8 cellular contexts compared by ENCODE assay signal in the genomic region with DNA sequence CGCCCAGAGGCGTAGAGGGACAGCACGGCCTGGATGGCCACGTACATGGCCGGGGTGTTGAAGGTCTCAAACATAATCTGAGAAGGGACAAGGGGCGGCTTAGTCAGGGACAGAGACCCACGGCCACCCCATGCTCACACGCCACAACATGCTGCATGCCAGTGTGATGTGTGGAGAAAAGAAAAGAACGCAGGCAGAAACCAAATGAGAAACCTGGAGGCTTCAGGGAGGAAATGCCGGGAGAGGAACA. TPM values are rescaled to one million over a fixed set of nuclear protein-coding genes. Genes with fewer than 3 reads are reported as not detected.
DNase-seq lines count a peak whose midpoint lies in the region; ATAC-seq and TF ChIP-seq lines count a peak whose summit lies in the region.

No MANE protein-coding gene starts in this region.

- CTCF ChIA-PET in Calu3 (lab: Charles Lee): no interaction called here
- CTCF ChIA-PET in PC-3 (lab: Charles Lee): no interaction called here

- H3K9me2 ChIP-seq in PC-3 (replicated peaks; ENCODE audit: low read length): no peaks in the 10 kb centered on the region

- H3K27ac ChIP-seq in PC-3 (ENCODE audit: low read length): no peak overlapping the region

- peak overlapping the region; percentile 88 for H3K4me2 ChIP-seq in PC-3 (ENCODE audit: low read length)

- peak overlapping the region; percentile 91 for H3K9ac ChIP-seq in PC-3 (ENCODE audit: low read length)

- ATAC-seq in PC-3 (no peak), HG03457 (IDR thresholded peaks at IDR 0.05; ENCODE audit: unreplicated experiment) (no peak)

- TF ChIP-seq CTCF in Calu3 (IDR thresholded peaks at IDR 0.05; ENCODE audit: unreplicated experiment) (no peak), PC-3 (conservative IDR thresholded peaks at IDR 0.05; ENCODE audit: low read depth, low read length) (no peak), epithelial cell of esophagus (IDR thresholded peaks at IDR 0.05; ENCODE audit: insufficient read depth, low read depth, low read length, missing control alignments) (no peak), osteocyte (IDR thresholded peaks at IDR 0.05) (no peak)

- no TSS peak for BruUV-seq in Calu3 (replicated peaks; lab: Mats Ljungman, UMichigan)
- no TSS peak for BruUV-seq in PC-3 (replicated peaks; lab: Mats Ljungman, UMichigan)

- H2AFZ ChIP-seq in PC-3 (ENCODE audit: low read length): no peak overlapping the region

- H3K4me1 Mint-ChIP-seq in Calu3 (ENCODE audit: low read depth, unreplicated experiment) (peaks cover 21% of the 10 kb centered on the region), osteocyte (ENCODE audit: unreplicated experiment) (peaks cover 33% of the 10 kb centered on the region)

- H3K4me3 Mint-ChIP-seq in Calu3 (ENCODE audit: low read depth, unreplicated experiment) (peak overlapping the region; percentile 100), osteocyte (ENCODE audit: unreplicated experiment) (peak overlapping the region; percentile 98)

- H3K79me2 ChIP-seq in PC-3 (ENCODE audit: low read length): peaks cover 67% of the 10 kb centered on the region

- POLR2A ChIA-PET in PC-3 (lab: Charles Lee; ENCODE audit: unreplicated experiment): interaction anchor here (0.5 to 0.6 kb wide), 2 partner anchors 218 to 352 kb away, joined by 3 to 11 read pairs; no protein-coding TSS in a partner anchor

- H3K9me3 ChIP-seq in PC-3 (ENCODE audit: low read length): no peaks in the 10 kb centered on the region

- DNase-seq in Calu3 (no peak), PC-3 (no peak), epithelial cell of esophagus (ENCODE audit: low read depth) (no peak), osteocyte (ENCODE audit: extremely low spot score, unreplicated experiment) (no peak), NCI-H524 (lab: John Stamatoyannopoulos, UW) (no peak), NCI-H1417 treated with DMSO at 0.1 percent for 48 hours (lab: John Stamatoyannopoulos, UW) (no peak), posterior cingulate gyrus (no peak)

- H3F3A ChIP-seq in PC-3 (ENCODE audit: low read length, unreplicated experiment): peaks cover 22% of the 10 kb centered on the region

- H3K27me3 ChIP-seq in PC-3 (ENCODE audit: low read length): no peaks in the 10 kb centered on the region

- no peaks in the 10 kb centered on the region for H3K9me3 Mint-ChIP-seq in Calu3 (ENCODE audit: low read depth, unreplicated experiment)
- no peaks in the 10 kb centered on the region for H3K9me3 Mint-ChIP-seq in osteocyte (ENCODE audit: unreplicated experiment)

- peaks cover 31% of the 10 kb centered on the region for H3K4me1 ChIP-seq in PC-3 (ENCODE audit: insufficient read depth, low read length)

- intact Hi-C loops in Calu3 (cut with micrococcal nuclease; ENCODE audit: unreplicated experiment): loop anchor here (10.0 kb wide), 1 partner anchor 467 kb away; no protein-coding TSS in a partner anchor
- intact Hi-C loops in PC-3 (cut with micrococcal nuclease): loop anchor here (10.0 kb wide), 1 partner anchor 117 kb away; the partner anchor contains the start of gene BAHCC1
- intact Hi-C loops in posterior cingulate gyrus (cut with DNase I): loop anchor here (5.0 kb wide), 1 partner anchor 41 kb away; the partner anchor contains the start of gene FAAP100

- H3K4me3 ChIP-seq in PC-3 (ENCODE audit: low read length) (peak overlapping the region; percentile 99), epithelial cell of esophagus (ENCODE audit: low read length) (peak overlapping the region; percentile 85)

- peaks cover 39% of the 10 kb centered on the region for H4K20me1 ChIP-seq in PC-3 (ENCODE audit: low read length)

- H3K36me3 Mint-ChIP-seq in Calu3 (ENCODE audit: insufficient read depth, unreplicated experiment) (peaks cover 100% of the 10 kb centered on the region), osteocyte (ENCODE audit: unreplicated experiment) (peaks cover 43% of the 10 kb centered on the region)

- H3K27me3 Mint-ChIP-seq in Calu3 (ENCODE audit: unreplicated experiment) (no peaks in the 10 kb centered on the region), osteocyte (ENCODE audit: unreplicated experiment) (no peaks in the 10 kb centered on the region)

- H3K36me3 ChIP-seq in PC-3 (ENCODE audit: low read depth, low read length): peaks cover 29% of the 10 kb centered on the region

- peak overlapping the region; percentile 100 for H3K27ac Mint-ChIP-seq in Calu3 (ENCODE audit: unreplicated experiment)
- H3K27ac Mint-ChIP-seq in osteocyte (ENCODE audit: unreplicated experiment): peak overlapping the region; percentile 87

RNA-seq across cellular contexts. Expression of gene ACTG1, which starts 1.1 kb away (rescaled TPM):
- total RNA-seq in Calu3 (2022) (2,184 and 2,327 TPM in 2 replicates), PC-3 (2014; rRNA removed) (4,503 and 4,798 TPM in 2 replicates), osteocyte (4,236 and 4,267 TPM in 2 replicates)

RNA-seq across cellular contexts. Expression of gene FSCN2, which starts 16.7 kb away (rescaled TPM):
- total RNA-seq in Calu3 (2022) (5.5 and 7.0 TPM in 2 replicates), PC-3 (2014; rRNA removed) (0.87 and 2.4 TPM in 2 replicates), osteocyte (3.0 and 3.7 TPM in 2 replicates)

RNA-seq across cellular contexts. Expression of gene FAAP100, which starts 40.7 kb away (rescaled TPM):
- total RNA-seq in Calu3 (2022): 39.4 and 39.7 TPM in 2 replicates
- 23.3 and 34.6 TPM in 2 replicates for total RNA-seq in PC-3 (2014; rRNA removed)
- total RNA-seq in osteocyte: 63.0 and 64.6 TPM in 2 replicates
